Comparison of ENCODE assay signal across 8 cellular contexts in genomic region chr1:168227620-168228019, GRCh38. TPM values are rescaled to one million over a fixed set of nuclear protein-coding genes. Genes with fewer than 3 reads are reported as not detected.
DNase-seq lines count a peak whose midpoint lies in the region; ATAC-seq and TF ChIP-seq lines count a peak whose summit lies in the region.

No MANE protein-coding gene starts in this region.

- H3K4me1 Mint-ChIP-seq in activated naive CD8-positive, alpha-beta T cell treated with anti-CD3 and anti-CD28 coated beads for 36 hours = peaks cover 50% of the 10 kb centered on the region

- POLR2A ChIA-PET in HCT116 (lab: Charles Lee) = interaction anchor here (0.7 kb wide), 1 partner anchor 27 kb away, joined by 3 read pairs; no protein-coding TSS in a partner anchor

- no peaks in the 10 kb centered on the region for H3K9me2 ChIP-seq in HCT116 (ENCODE audit: insufficient read depth)

- no peak overlapping the region for H2AFZ ChIP-seq in HCT116 (ENCODE audit: low read depth, low read length, poor library complexity, severe bottlenecking)

- peak overlapping the region; percentile 90; the same call in 1 of the 2 replicates for H3K4me2 ChIP-seq in HCT116 (ENCODE audit: low read length)

- WGBS in thyroid gland, 2 donors = 45 to 63% methylated on average over 7 of the region's 7 CpGs

- H3K27me3 ChIP-seq in HCT116 (ENCODE audit: insufficient read depth, low read length) (no peaks in the 10 kb centered on the region), muscle layer of duodenum (ENCODE audit: low read depth, low read length) (no peaks in the 10 kb centered on the region), thyroid gland (no peaks in the 10 kb centered on the region)

- no peak overlapping the region for H3K9ac ChIP-seq in HCT116 (ENCODE audit: low read length)

- H3K4me3 ChIP-seq in HCT116 (replicated peaks in 1 of 2; ENCODE audit: low read depth in 1 of 2, low read length in 2 of 2) = no peak overlapping the region
- H3K4me3 ChIP-seq in muscle layer of duodenum (ENCODE audit: low read depth in 1 of 2, low read length in 2 of 2) = peak overlapping the region; percentile 72 to 91
- H3K4me3 ChIP-seq in thyroid gland (replicated peaks in 1 of 3) = no peak overlapping the region

- DNase-seq in Caki2 (ENCODE audit: low read depth) = peak; percentile 40
- DNase-seq in HCT116 (ENCODE audit: low read depth, low spot score) = no peak
- DNase-seq in activated naive CD8-positive, alpha-beta T cell treated with anti-CD3 and anti-CD28 coated beads for 36 hours = no peak
- no peak for DNase-seq in thyroid gland
- DNase-seq in NCI-H1092 (lab: John Stamatoyannopoulos, UW) = no peak

- TF ChIP-seq RAD21 in HCT116 (IDR thresholded peaks at IDR 0.05; ENCODE audit: low read depth) = no peak

- peaks cover 56% of the 10 kb centered on the region for H3K79me2 ChIP-seq in HCT116 (ENCODE audit: insufficient read depth, low read length)

- RAD21 ChIA-PET in HCT116 (lab: Charles Lee; ENCODE audit: low non-redundant PET in 1 of 2, low total read pairs in 2 of 2, uncharacterized antibody in 2 of 2, unreplicated experiment in 2 of 2) = no interaction called here

- in situ Hi-C loops in Caki2 (cut with HindIII; ENCODE audit: low pct_unique_long_range_greater_than_20kb, low sequenced_read_pairs) = no loop called here

- H3K27me3 Mint-ChIP-seq in activated naive CD8-positive, alpha-beta T cell treated with anti-CD3 and anti-CD28 coated beads for 36 hours = peaks cover 6% of the 10 kb centered on the region

- H3K9me3 ChIP-seq in HCT116 (ENCODE audit: control insufficient read depth in 1 of 2, insufficient read depth in 1 of 2, low read depth in 1 of 2, low read length in 2 of 2) (peaks cover 0 to 7% of the 10 kb centered on the region in 2 experiments; a peak in 1 of 4 replicates), muscle layer of duodenum (ENCODE audit: control insufficient read depth in 1 of 2, low read length in 2 of 2) (no peaks in the 10 kb centered on the region), thyroid gland (no peaks in the 10 kb centered on the region)

- peak overlapping the region; percentile 92 for H3K27ac Mint-ChIP-seq in activated naive CD8-positive, alpha-beta T cell treated with anti-CD3 and anti-CD28 coated beads for 36 hours

- H3K27ac ChIP-seq in HCT116 (ENCODE audit: low read depth, low read length) = no peak overlapping the region
- H3K27ac ChIP-seq in muscle layer of duodenum (ENCODE audit: low read length) = peak overlapping the region; percentile 32
- H3K27ac ChIP-seq in thyroid gland = peak overlapping the region in 1 of 3 donors; percentile 56

- TF ChIP-seq POLR2A in HCT116 (IDR thresholded peaks at IDR 0.05; ENCODE audit: borderline replicate concordance, extremely low read depth, insufficient read depth, insufficient read length) (no peak), thyroid gland (IDR thresholded peaks at IDR 0.05) (no peak)

- H4K20me1 ChIP-seq in HCT116 (ENCODE audit: insufficient read depth) = no peaks in the 10 kb centered on the region; the same call in 1 of the 2 replicates

- TF ChIP-seq CTCF in HCT116 (IDR thresholded peaks at IDR 0.05 in 2 of 3, conservative IDR thresholded peaks at IDR 0.05 in 1 of 3; ENCODE audit: borderline replicate concordance in 1 of 3, insufficient read depth in 1 of 3, low read depth in 2 of 3, low read length in 2 of 3) (no peak), thyroid gland (IDR thresholded peaks at IDR 0.05) (no peak)

- intact Hi-C loops in HCT116 (cut with micrococcal nuclease) = no loop called here
- intact Hi-C loops in thyroid gland (cut with DNase I) = no loop called here

- CTCF ChIA-PET in HCT116 (lab: Charles Lee) = interaction anchor here (1.0 to 2.0 kb wide), 2 partner anchors 8 to 115 kb away, joined by 3 to 11 read pairs; no protein-coding TSS in a partner anchor

- no TSS peak for BruUV-seq in HCT116 (replicated peaks; lab: Mats Ljungman, UMichigan)

- H3K4me3 Mint-ChIP-seq in activated naive CD8-positive, alpha-beta T cell treated with anti-CD3 and anti-CD28 coated beads for 36 hours = peak overlapping the region; percentile 91

- ATAC-seq in HCT116 (no peak), HG03139 (IDR thresholded peaks at IDR 0.05; ENCODE audit: unreplicated experiment) (no peak), HG03025 (IDR thresholded peaks at IDR 0.05; ENCODE audit: low FRiP score, unreplicated experiment) (no peak)

- H3K9me3 Mint-ChIP-seq in activated naive CD8-positive, alpha-beta T cell treated with anti-CD3 and anti-CD28 coated beads for 36 hours = peaks cover 5% of the 10 kb centered on the region

- H3K4me1 ChIP-seq in HCT116 (ENCODE audit: control insufficient read depth in 1 of 2, insufficient read depth in 2 of 2, low read length in 2 of 2) (peaks cover 3 to 36% of the 10 kb centered on the region in 2 experiments; a peak in 3 of 4 replicates), muscle layer of duodenum (ENCODE audit: control insufficient read depth in 1 of 2, insufficient read depth in 2 of 2, low read length in 2 of 2) (peaks cover 17 to 23% of the 10 kb centered on the region in 2 donors), thyroid gland (peaks cover 16 to 26% of the 10 kb centered on the region in 2 donors)

- H3K36me3 Mint-ChIP-seq in activated naive CD8-positive, alpha-beta T cell treated with anti-CD3 and anti-CD28 coated beads for 36 hours = peaks cover 43% of the 10 kb centered on the region

- peaks cover 4 to 8% of the 10 kb centered on the region in 2 experiments; a peak in 2 of 4 replicates for H3K36me3 ChIP-seq in HCT116 (ENCODE audit: control insufficient read depth in 1 of 2, insufficient read depth in 2 of 2, low read length in 2 of 2)
- H3K36me3 ChIP-seq in muscle layer of duodenum (ENCODE audit: control insufficient read depth in 1 of 2, insufficient read depth in 2 of 2, low read length in 2 of 2) = peaks cover 18 to 22% of the 10 kb centered on the region in 2 donors
- H3K36me3 ChIP-seq in thyroid gland = peaks cover 5 to 12% of the 10 kb centered on the region in 2 donors

TF ChIP-seq in HCT116, 20 proteins besides CTCF, POLR2A, EP300 and RAD21:
- no peak for TF ChIP-seq ELF1 (IDR thresholded peaks at IDR 0.05; ENCODE audit: borderline replicate concordance, low read depth)
- TF ChIP-seq SP1 (IDR thresholded peaks at IDR 0.05; ENCODE audit: low read depth) = no peak
- no peak for TF ChIP-seq ATF3 (IDR thresholded peaks at IDR 0.05)
- no peak for TF ChIP-seq SIN3A (IDR thresholded peaks at IDR 0.05; ENCODE audit: low read depth)
- TF ChIP-seq POLR2AphosphoS5 (IDR thresholded peaks at IDR 0.05; ENCODE audit: low read depth, low read length) = no peak

RNA-seq across cellular contexts. Expression of gene SFT2D2, which starts 1.8 kb away (rescaled TPM):
- 18.1 and 21.5 TPM in 2 replicates for total RNA-seq in Caki2 (2014; rRNA removed; shearing (Covaris generic); ENCODE audit: low replicate concordance)
- total RNA-seq in HCT116 (2021; ENCODE audit: unreplicated experiment) = 57.5 TPM
- polyA plus RNA-seq in HCT116 (2012) = 7.2 TPM in 2 replicates
- total RNA-seq in activated naive CD8-positive, alpha-beta T cell treated with anti-CD3 and anti-CD28 coated beads for 36 hours = 10 to 100 TPM; 32.7 to 32.8 TPM
- 10 to 100 TPM; 41.2 to 72.3 (median 53.9) TPM for total RNA-seq in thyroid gland

RNA-seq across cellular contexts. Expression of gene TIPRL, which starts 48.9 kb away (rescaled TPM):
- total RNA-seq in Caki2 (2014; rRNA removed; shearing (Covaris generic); ENCODE audit: low replicate concordance) = 22.1 and 35.7 TPM in 2 replicates
- total RNA-seq in HCT116 (2021; ENCODE audit: unreplicated experiment) (36.4 TPM), thyroid gland (10 to 100 TPM; 19.3 to 25.7 (median 21.7) TPM)
- 16.9 and 23.9 TPM in 2 replicates for polyA plus RNA-seq in HCT116 (2012)
- 10 to 100 TPM; 50.9 to 51.2 TPM for total RNA-seq in activated naive CD8-positive, alpha-beta T cell treated with anti-CD3 and anti-CD28 coated beads for 36 hours

RNA-seq across cellular contexts. Expression of gene TBX19, which starts 53.1 kb away (rescaled TPM):
- total RNA-seq in Caki2 (2014; rRNA removed; shearing (Covaris generic); ENCODE audit: low replicate concordance) = 2.9 and 5.4 TPM in 2 replicates
- total RNA-seq in HCT116 (2021; ENCODE audit: unreplicated experiment) = 3.0 TPM
- 2.2 and 2.8 TPM in 2 replicates for polyA plus RNA-seq in HCT116 (2012)
- total RNA-seq in activated naive CD8-positive, alpha-beta T cell treated with anti-CD3 and anti-CD28 coated beads for 36 hours = under 1 TPM; 0.40 to 0.56 TPM
- total RNA-seq in thyroid gland = 1 to 10 TPM in 3 of 4 donors, under 1 TPM in 1; 0.54 to 2.9 (median 2.0) TPM

Comparison
In these comparisons a context has a peak if more than half of its experiments do, and no peak if none do; other contexts are left out.
1. H3K4me3 ChIP-seq: peak in muscle layer of duodenum (2 of 2); none in HCT116 (0 of 2) and thyroid gland (0 of 3).